In genomic region chr2:159840620-159841019, GRCh38 we compare ENCODE assay signal across 27 cellular contexts.
"Had no signal": no experiment of that assay in that cellular context is flagged by ENCODE, and none has a peak within 500 bp of the region (broad histone marks: within the 10 kb centered on the region; RNA-seq: fewer than 3 reads in every experiment).

No MANE protein-coding gene starts in this region.

- H3K4me3 Mint-ChIP-seq: activated CD4-positive, alpha-beta T cell treated with anti-CD3 and anti-CD28 coated beads for 36 hours; activated CD4-positive, alpha-beta T cell treated with anti-CD3 and anti-CD28 coated beads, Interleukin-2, amount 10 ng/mL, durations not matched to agents 7 days and 5 days; activated CD8-positive, alpha-beta T cell treated with anti-CD3 and anti-CD28 coated beads for 36 hours; activated naive CD8-positive, alpha-beta T cell; activated T-cell treated with anti-CD3 and anti-CD28 coated beads, Interleukin-2, amount 50 U/mL, for 4 hours; activated T-helper 17 cell treated with anti-CD3 and anti-CD28 coated beads, Interleukin-2, amount 50 U/mL, for 72 hours; central memory CD8-positive, alpha-beta T cell; dendritic cell treated with granulocyte-macrophage colony-stimulating factor and Interleukin-4, amounts not matched to agents 40 ng/mL and 50 ng/mL, for 4 days; endodermal cell had no signal

- H3K27me3 ChIP-seq: brain microvascular endothelial cell, gastroesophageal sphincter had no signal

- H3K4me1 ChIP-seq: gastroesophageal sphincter had no signal

- ATAC-seq: activated CD4-positive, alpha-beta T cell treated with anti-CD3 and anti-CD28 coated beads for 36 hours; activated CD8-positive, alpha-beta T cell treated with anti-CD3 and anti-CD28 coated beads for 36 hours; activated T-cell treated with anti-CD3 and anti-CD28 coated beads, Interleukin-2, amount 50 U/mL, for 4 hours; activated T-helper 17 cell treated with anti-CD3 and anti-CD28 coated beads, Interleukin-2, amount 50 U/mL, for 72 hours; esophagus mucosa; gastroesophageal sphincter had no signal

- H3K4me1 Mint-ChIP-seq: activated CD4-positive, alpha-beta T cell treated with anti-CD3 and anti-CD28 coated beads for 36 hours; activated CD4-positive, alpha-beta T cell treated with anti-CD3 and anti-CD28 coated beads, Interleukin-2, amount 10 ng/mL, durations not matched to agents 7 days and 5 days; activated T-helper 17 cell treated with anti-CD3 and anti-CD28 coated beads, Interleukin-2, amount 50 U/mL, for 72 hours; central memory CD8-positive, alpha-beta T cell had no signal

- H3K9me3 ChIP-seq: gastroesophageal sphincter had no signal

- DNase-seq: activated CD4-positive, alpha-beta T cell treated with anti-CD3 and anti-CD28 coated beads for 36 hours; activated CD4-positive, alpha-beta T cell treated with anti-CD3 and anti-CD28 coated beads, Interleukin-2, amount 10 ng/mL, durations not matched to agents 7 days and 5 days; activated CD4-positive, alpha-beta T cell treated with anti-CD3 and anti-CD28 coated beads, Interleukin-2, amount 50 U/mL, for 48 hours; activated CD4-positive, CD25-positive, alpha-beta regulatory T cell; activated CD4-positive, CD25-positive, alpha-beta regulatory T cell treated with anti-CD3 and anti-CD28 coated beads, Interleukin-2, amount 50 U/mL, for 72 hours; activated CD8-positive, alpha-beta memory T cell treated with anti-CD3 and anti-CD28 coated beads for 24 hours; activated CD8-positive, alpha-beta T cell treated with anti-CD3 and anti-CD28 coated beads for 36 hours; activated effector memory CD4-positive, alpha-beta T cell treated with Interleukin-2 at 50 U/mL for 16 hours; activated gamma-delta T cell treated with Interleukin-2 at 50 U/mL for 16 hours; activated naive CD4-positive, alpha-beta T cell treated with anti-CD3 and anti-CD28 coated beads, Interleukin-2, amount 50 U/mL, for 16 hours; activated naive CD4-positive, alpha-beta T cell treated with Interleukin-2 at 50 U/mL for 16 hours; activated T-cell treated with anti-CD3 and anti-CD28 coated beads, Interleukin-2, amount 50 U/mL, for 4 hours; amniotic stem cell; anterior cingulate cortex; brain microvascular endothelial cell; dorsolateral prefrontal cortex; effector memory CD4-positive, alpha-beta T cell; endodermal cell; foreskin melanocyte; T-helper 2 cell had no signal

- H3K36me3 ChIP-seq: brain microvascular endothelial cell, gastroesophageal sphincter had no signal

- H3K27ac ChIP-seq: brain microvascular endothelial cell, coronary artery, dorsolateral prefrontal cortex, gastroesophageal sphincter had no signal

- H3K9me3 Mint-ChIP-seq: activated CD4-positive, alpha-beta T cell treated with anti-CD3 and anti-CD28 coated beads, Interleukin-2, amount 10 ng/mL, durations not matched to agents 7 days and 5 days; activated CD8-positive, alpha-beta T cell treated with anti-CD3 and anti-CD28 coated beads for 36 hours; activated T-cell treated with anti-CD3 and anti-CD28 coated beads, Interleukin-2, amount 50 U/mL, for 4 hours; activated T-helper 17 cell treated with anti-CD3 and anti-CD28 coated beads, Interleukin-2, amount 50 U/mL, for 72 hours; central memory CD8-positive, alpha-beta T cell; dendritic cell treated with granulocyte-macrophage colony-stimulating factor and Interleukin-4, amounts not matched to agents 40 ng/mL and 50 ng/mL, for 4 days; endodermal cell had no signal

- H3K4me3 ChIP-seq: coronary artery, dorsolateral prefrontal cortex, gastroesophageal sphincter had no signal

- H3K27me3 Mint-ChIP-seq: activated CD4-positive, alpha-beta T cell treated with anti-CD3 and anti-CD28 coated beads for 36 hours; activated CD4-positive, alpha-beta T cell treated with anti-CD3 and anti-CD28 coated beads, Interleukin-2, amount 10 ng/mL, durations not matched to agents 7 days and 5 days; activated CD8-positive, alpha-beta T cell treated with anti-CD3 and anti-CD28 coated beads for 36 hours; activated naive CD8-positive, alpha-beta T cell; activated T-helper 17 cell treated with anti-CD3 and anti-CD28 coated beads, Interleukin-2, amount 50 U/mL, for 72 hours; central memory CD8-positive, alpha-beta T cell; dendritic cell treated with granulocyte-macrophage colony-stimulating factor and Interleukin-4, amounts not matched to agents 40 ng/mL and 50 ng/mL, for 4 days had no signal

- H3K27ac Mint-ChIP-seq: activated CD4-positive, alpha-beta T cell treated with anti-CD3 and anti-CD28 coated beads for 36 hours; activated CD4-positive, alpha-beta T cell treated with anti-CD3 and anti-CD28 coated beads, Interleukin-2, amount 10 ng/mL, durations not matched to agents 7 days and 5 days; activated CD8-positive, alpha-beta T cell treated with anti-CD3 and anti-CD28 coated beads for 36 hours; activated naive CD8-positive, alpha-beta T cell; activated T-helper 17 cell treated with anti-CD3 and anti-CD28 coated beads, Interleukin-2, amount 50 U/mL, for 72 hours; dendritic cell treated with granulocyte-macrophage colony-stimulating factor and Interleukin-4, amounts not matched to agents 40 ng/mL and 50 ng/mL, for 4 days; endodermal cell had no signal
